Comparison of ENCODE assay signal across 22 cellular contexts in the genomic region with DNA sequence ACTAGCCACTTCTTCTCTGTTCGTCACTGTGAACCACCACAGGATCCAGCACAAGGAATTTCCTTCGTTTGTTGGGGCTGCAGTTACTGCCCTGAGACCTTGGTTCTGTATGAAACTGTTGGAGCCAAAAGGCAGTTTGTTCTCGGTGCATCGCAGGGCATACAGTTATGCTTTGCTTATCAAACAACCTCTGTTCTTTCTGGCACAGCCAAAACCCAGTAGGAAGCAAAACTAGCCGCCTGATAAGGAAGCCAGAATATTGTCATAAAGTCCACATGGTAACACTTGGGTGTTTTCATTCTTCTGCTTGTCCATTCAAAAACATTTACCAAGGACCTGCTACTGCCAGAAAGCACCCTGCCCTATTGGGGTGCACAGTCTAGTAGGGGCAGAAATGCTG.
"Had no signal": no experiment of that assay in that cellular context is flagged by ENCODE, and none has a peak within 500 bp of the region (broad histone marks: within the 10 kb centered on the region; RNA-seq: fewer than 3 reads in every experiment).

No MANE protein-coding gene starts in this region.

- ATAC-seq: foreskin keratinocyte; left lung; naive thymus-derived CD8-positive, alpha-beta T cell; right lobe of liver; stimulated activated naive B cell treated with anti-CD40 and anti-IgM and Interleukin-4, amounts not matched to agents 10 μg/mL and 1 μg/mL and 100 μg/mL, for 72 hours; stimulated activated naive CD8-positive, alpha-beta T cell treated with anti-CD3 and anti-CD28 coated beads, Interleukin-15, amount 100 ng/mL, for 72 hours had no signal

- H3K9me3 ChIP-seq: left lung, right lobe of liver, spleen, thoracic aorta, transverse colon had no signal

- H3K4me3 ChIP-seq: coronary artery, left lung, lung, right lobe of liver, spleen, thoracic aorta, transverse colon had no signal

- H3K4me1 ChIP-seq: foreskin keratinocyte, right lobe of liver had no signal

- DNase-seq: central memory CD4-positive, alpha-beta T cell; effector CD4-positive, alpha-beta T cell; endodermal cell; erythroblast; foreskin keratinocyte; head of caudate nucleus; hippocampal formation; left lung; mesenchymal stem cell; naive thymus-derived CD8-positive, alpha-beta T cell; right lobe of liver; spleen; stimulated activated CD4-positive, alpha-beta T cell treated with anti-CD3 and anti-CD28 coated beads, Interleukin-15, amount 100 ng/mL, for 24 hours; stimulated activated CD4-positive, alpha-beta T cell treated with anti-CD3 and anti-CD28 coated beads, Interleukin-1b, Interleukin-23, amount 100 ng/mL, for 48 hours; stimulated activated CD4-positive, alpha-beta T cell treated with anti-CD3 and anti-CD28 coated beads, Interleukin-4, amount 100 ng/mL, for 4 hours; stimulated activated naive B cell treated with anti-CD40 and anti-IgM and Interleukin-4, amounts not matched to agents 10 μg/mL and 1 μg/mL and 100 μg/mL, for 72 hours; stimulated activated naive CD8-positive, alpha-beta T cell treated with anti-CD3 and anti-CD28 coated beads, Interleukin-15, amount 100 ng/mL, for 72 hours; substantia nigra; transverse colon had no signal

- H3K27ac ChIP-seq: coronary artery, foreskin keratinocyte, left lung, right lobe of liver, spleen, thoracic aorta, transverse colon had no signal

- H3K9me3 Mint-ChIP-seq: endodermal cell; naive thymus-derived CD8-positive, alpha-beta T cell; stimulated activated naive B cell treated with anti-CD40 and anti-IgM and Interleukin-4, amounts not matched to agents 10 μg/mL and 1 μg/mL and 100 μg/mL, for 72 hours; stimulated activated naive CD8-positive, alpha-beta T cell treated with anti-CD3 and anti-CD28 coated beads, Interleukin-15, amount 100 ng/mL, for 72 hours had no signal

- H3K36me3 Mint-ChIP-seq: naive thymus-derived CD8-positive, alpha-beta T cell; stimulated activated naive B cell treated with anti-CD40 and anti-IgM and Interleukin-4, amounts not matched to agents 10 μg/mL and 1 μg/mL and 100 μg/mL, for 72 hours had no signal

- H3K36me3 ChIP-seq: left lung, right lobe of liver, spleen, thoracic aorta, transverse colon had no signal

- H3K4me3 Mint-ChIP-seq: endodermal cell; naive thymus-derived CD8-positive, alpha-beta T cell; stimulated activated naive B cell treated with anti-CD40 and anti-IgM and Interleukin-4, amounts not matched to agents 10 μg/mL and 1 μg/mL and 100 μg/mL, for 72 hours; stimulated activated naive CD8-positive, alpha-beta T cell treated with anti-CD3 and anti-CD28 coated beads, Interleukin-15, amount 100 ng/mL, for 72 hours had no signal

- H3K27ac Mint-ChIP-seq: endodermal cell; naive thymus-derived CD8-positive, alpha-beta T cell; stimulated activated naive B cell treated with anti-CD40 and anti-IgM and Interleukin-4, amounts not matched to agents 10 μg/mL and 1 μg/mL and 100 μg/mL, for 72 hours; stimulated activated naive CD8-positive, alpha-beta T cell treated with anti-CD3 and anti-CD28 coated beads, Interleukin-15, amount 100 ng/mL, for 72 hours had no signal
